In the genomic region with DNA sequence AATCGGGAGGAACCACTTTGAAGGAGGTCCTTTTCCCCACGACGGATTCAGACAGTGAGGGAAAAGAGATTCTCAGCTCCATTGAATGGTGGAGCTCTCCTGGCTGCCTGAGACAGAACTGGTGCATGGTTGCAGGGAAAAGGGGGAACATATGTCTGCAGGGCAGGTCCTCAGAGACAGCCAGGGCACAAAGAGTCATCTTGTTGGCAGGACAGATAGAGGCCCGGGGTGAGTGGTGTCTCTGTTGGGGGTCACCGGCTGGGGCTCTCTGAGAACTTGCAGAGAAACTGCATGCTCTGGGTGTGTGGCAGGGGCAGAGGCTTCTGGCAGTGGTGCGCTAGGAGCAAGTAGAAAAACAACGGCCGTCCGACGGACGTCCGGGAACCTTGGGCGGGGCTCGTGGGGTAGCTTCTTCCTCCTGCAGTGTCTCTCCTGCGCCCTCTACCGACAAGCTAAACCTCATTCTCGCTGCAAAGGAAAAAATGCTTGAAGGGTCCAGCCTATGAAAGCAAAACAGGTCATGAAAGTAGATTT, we compare ENCODE assay signal across 1 cellular context.
TF ChIP-seq lines count a peak whose summit lies in the region.

No MANE protein-coding gene starts in this region.

TF ChIP-seq in HepG2, 621 proteins besides CTCF, POLR2A, EP300 and RAD21 (continued from another document):
- peak; percentile 17; the same call in 1 of the 2 replicates for TF ChIP-seq NCOA2 (CRISPR knock-in tag; IDR thresholded peaks at IDR 0.05)
- TF ChIP-seq KLF16 (CRISPR knock-in tag; IDR thresholded peaks at IDR 0.05) = 0 out of 4 replicates have a peak, but pooled peaks of 1 of the 2 experiments have one; percentile 54
- TF ChIP-seq, protein P1, sequence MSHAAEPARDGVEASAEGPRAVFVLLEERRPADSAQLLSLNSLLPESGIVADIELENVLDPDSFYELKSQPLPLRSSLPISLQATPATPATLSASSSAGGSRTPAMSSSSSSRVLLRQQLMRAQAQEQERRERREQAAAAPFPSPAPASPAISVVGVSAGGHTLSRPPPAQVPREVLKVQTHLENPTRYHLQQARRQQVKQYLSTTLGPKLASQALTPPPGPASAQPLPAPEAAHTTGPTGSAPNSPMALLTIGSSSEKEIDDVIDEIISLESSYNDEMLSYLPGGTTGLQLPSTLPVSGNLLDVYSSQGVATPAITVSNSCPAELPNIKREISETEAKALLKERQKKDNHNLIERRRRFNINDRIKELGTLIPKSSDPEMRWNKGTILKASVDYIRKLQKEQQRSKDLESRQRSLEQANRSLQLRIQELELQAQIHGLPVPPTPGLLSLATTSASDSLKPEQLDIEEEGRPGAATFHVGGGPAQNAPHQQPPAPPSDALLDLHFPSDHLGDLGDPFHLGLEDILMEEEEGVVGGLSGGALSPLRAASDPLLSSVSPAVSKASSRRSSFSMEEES (CRISPR knock-in tag; IDR thresholded peaks at IDR 0.05) = 0 out of 2 replicates have a peak, but pooled peaks have one; percentile 20
- TF ChIP-seq, protein P2, sequence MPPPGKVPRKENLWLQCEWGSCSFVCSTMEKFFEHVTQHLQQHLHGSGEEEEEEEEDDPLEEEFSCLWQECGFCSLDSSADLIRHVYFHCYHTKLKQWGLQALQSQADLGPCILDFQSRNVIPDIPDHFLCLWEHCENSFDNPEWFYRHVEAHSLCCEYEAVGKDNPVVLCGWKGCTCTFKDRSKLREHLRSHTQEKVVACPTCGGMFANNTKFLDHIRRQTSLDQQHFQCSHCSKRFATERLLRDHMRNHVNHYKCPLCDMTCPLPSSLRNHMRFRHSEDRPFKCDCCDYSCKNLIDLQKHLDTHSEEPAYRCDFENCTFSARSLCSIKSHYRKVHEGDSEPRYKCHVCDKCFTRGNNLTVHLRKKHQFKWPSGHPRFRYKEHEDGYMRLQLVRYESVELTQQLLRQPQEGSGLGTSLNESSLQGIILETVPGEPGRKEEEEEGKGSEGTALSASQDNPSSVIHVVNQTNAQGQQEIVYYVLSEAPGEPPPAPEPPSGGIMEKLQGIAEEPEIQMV (CRISPR knock-in tag; IDR thresholded peaks at IDR 0.05; ENCODE audit: low read depth) = peak; percentile 32; the same call in 1 of the 2 replicates
- peak; percentile 57; the same call in 1 of the 2 replicates for TF ChIP-seq KLF6 (CRISPR knock-in tag; IDR thresholded peaks at IDR 0.05)
- peak; percentile 73 for TF ChIP-seq KAT8 (CRISPR knock-in tag; IDR thresholded peaks at IDR 0.05)
- peak; percentile 56 for TF ChIP-seq ELF1 (CRISPR knock-in tag; IDR thresholded peaks at IDR 0.05)
- TF ChIP-seq CBX2 (IDR thresholded peaks at IDR 0.05; ENCODE audit: low read depth, low read length) = no peak
- TF ChIP-seq CBX2 (CRISPR knock-in tag; IDR thresholded peaks at IDR 0.05; ENCODE audit: low read depth) = no peak
- 0 out of 2 replicates have a peak, but pooled peaks have one; percentile 37 for TF ChIP-seq REPIN1 (CRISPR knock-in tag; IDR thresholded peaks at IDR 0.05; ENCODE audit: borderline replicate concordance, low read depth)
- TF ChIP-seq BRCA1 (CRISPR knock-in tag; IDR thresholded peaks at IDR 0.05) = no peak
- peak; percentile 74; the same call in 1 of the 2 replicates for TF ChIP-seq ZNF614 (CRISPR knock-in tag; IDR thresholded peaks at IDR 0.05; ENCODE audit: borderline replicate concordance)
- peak; percentile 45; the same call in 1 of the 2 replicates for TF ChIP-seq SMAD3 (CRISPR knock-in tag; IDR thresholded peaks at IDR 0.05)
- TF ChIP-seq TP53 (CRISPR knock-in tag; conservative IDR thresholded peaks at IDR 0.05) = no peak
- TF ChIP-seq FOXC1 (CRISPR knock-in tag; IDR thresholded peaks at IDR 0.05; ENCODE audit: borderline replicate concordance) = peak; percentile 39; the same call in 1 of the 2 replicates
- peak; percentile 79 for TF ChIP-seq POGZ (CRISPR knock-in tag; IDR thresholded peaks at IDR 0.05)
TF ChIP-seq in HepG2: peak in this region for 110.
